15 cellular contexts compared by ENCODE assay signal in the genomic region with DNA sequence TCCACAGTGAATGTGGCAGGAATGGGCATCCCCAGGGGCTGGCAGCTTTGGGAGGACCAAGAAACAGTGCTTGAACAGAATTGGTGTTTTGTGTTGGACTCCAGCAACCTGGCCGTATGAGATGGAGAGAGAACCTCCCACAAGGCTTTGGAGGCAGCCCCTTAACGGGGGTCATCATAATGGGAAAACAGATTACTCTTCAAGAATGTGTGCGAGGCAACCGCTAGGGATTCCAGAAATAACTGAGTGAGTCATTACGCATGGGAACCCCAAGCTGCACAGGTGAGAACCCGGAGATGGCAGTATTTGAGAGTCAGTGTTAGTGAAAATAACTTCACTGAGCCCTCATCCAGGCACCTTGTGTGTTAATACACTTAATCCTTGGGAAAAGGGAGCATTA.
"Had no signal": no experiment of that assay in that cellular context is flagged by ENCODE, and none has a peak within 500 bp of the region (broad histone marks: within the 10 kb centered on the region; RNA-seq: fewer than 3 reads in every experiment).

No MANE protein-coding gene starts in this region.

- H3K27me3 Mint-ChIP-seq: activated CD4-positive, alpha-beta T cell treated with anti-CD3 and anti-CD28 coated beads, Interleukin-2, amount 10 ng/mL, durations not matched to agents 7 days and 5 days; activated naive CD8-positive, alpha-beta T cell treated with anti-CD3 and anti-CD28 coated beads, Interleukin-2, amount 10 ng/mL, durations not matched to agents 7 days and 5 days; natural killer cell treated with Interleukin-12 subunit alpha and Interleukin-12 subunit beta and Interleukin-15 and Interleukin-18, amount 100 ng/mL, for 72 hours; stimulated activated naive B cell treated with anti-CD40 and anti-IgM and Interleukin-4, amounts not matched to agents 10 μg/mL and 1 μg/mL and 100 μg/mL, for 72 hours had no signal

- H3K9me3 ChIP-seq: ascending aorta, tibial nerve, vagina had no signal

- H3K27ac Mint-ChIP-seq: activated CD4-positive, alpha-beta T cell treated with anti-CD3 and anti-CD28 coated beads, Interleukin-2, amount 10 ng/mL, durations not matched to agents 7 days and 5 days; activated naive CD8-positive, alpha-beta T cell treated with anti-CD3 and anti-CD28 coated beads, Interleukin-2, amount 10 ng/mL, durations not matched to agents 7 days and 5 days; natural killer cell treated with Interleukin-12 subunit alpha and Interleukin-12 subunit beta and Interleukin-15 and Interleukin-18, amount 100 ng/mL, for 72 hours; stimulated activated naive B cell treated with anti-CD40 and anti-IgM and Interleukin-4, amounts not matched to agents 10 μg/mL and 1 μg/mL and 100 μg/mL, for 72 hours had no signal

- H3K4me1 Mint-ChIP-seq: activated CD4-positive, alpha-beta T cell treated with anti-CD3 and anti-CD28 coated beads, Interleukin-2, amount 10 ng/mL, durations not matched to agents 7 days and 5 days; activated naive CD8-positive, alpha-beta T cell treated with anti-CD3 and anti-CD28 coated beads, Interleukin-2, amount 10 ng/mL, durations not matched to agents 7 days and 5 days; stimulated activated naive B cell treated with anti-CD40 and anti-IgM and Interleukin-4, amounts not matched to agents 10 μg/mL and 1 μg/mL and 100 μg/mL, for 72 hours had no signal

- H3K27me3 ChIP-seq: ascending aorta, tibial nerve, vagina had no signal

- H3K9me3 Mint-ChIP-seq: activated CD4-positive, alpha-beta T cell treated with anti-CD3 and anti-CD28 coated beads, Interleukin-2, amount 10 ng/mL, durations not matched to agents 7 days and 5 days; activated naive CD8-positive, alpha-beta T cell treated with anti-CD3 and anti-CD28 coated beads, Interleukin-2, amount 10 ng/mL, durations not matched to agents 7 days and 5 days had no signal

- H3K4me3 Mint-ChIP-seq: activated CD4-positive, alpha-beta T cell treated with anti-CD3 and anti-CD28 coated beads, Interleukin-2, amount 10 ng/mL, durations not matched to agents 7 days and 5 days; activated naive CD8-positive, alpha-beta T cell treated with anti-CD3 and anti-CD28 coated beads, Interleukin-2, amount 10 ng/mL, durations not matched to agents 7 days and 5 days; natural killer cell treated with Interleukin-12 subunit alpha and Interleukin-12 subunit beta and Interleukin-15 and Interleukin-18, amount 100 ng/mL, for 72 hours; stimulated activated naive B cell treated with anti-CD40 and anti-IgM and Interleukin-4, amounts not matched to agents 10 μg/mL and 1 μg/mL and 100 μg/mL, for 72 hours had no signal

- H3K27ac ChIP-seq: ascending aorta, tibial nerve, vagina had no signal

- H3K36me3 Mint-ChIP-seq: activated naive CD8-positive, alpha-beta T cell treated with anti-CD3 and anti-CD28 coated beads, Interleukin-2, amount 10 ng/mL, durations not matched to agents 7 days and 5 days; natural killer cell treated with Interleukin-12 subunit alpha and Interleukin-12 subunit beta and Interleukin-15 and Interleukin-18, amount 100 ng/mL, for 72 hours; stimulated activated naive B cell treated with anti-CD40 and anti-IgM and Interleukin-4, amounts not matched to agents 10 μg/mL and 1 μg/mL and 100 μg/mL, for 72 hours had no signal

- H3K4me1 ChIP-seq: ascending aorta, tibial nerve, vagina had no signal

- H3K4me3 ChIP-seq: ascending aorta, tibial nerve, vagina had no signal

- DNase-seq: activated CD4-positive, alpha-beta T cell treated with anti-CD3 and anti-CD28 coated beads, Interleukin-2, amount 10 ng/mL, durations not matched to agents 7 days and 5 days; activated CD8-positive, alpha-beta memory T cell treated with anti-CD3 and anti-CD28 coated beads for 24 hours; activated naive CD4-positive, alpha-beta T cell; activated naive CD8-positive, alpha-beta T cell treated with anti-CD3 and anti-CD28 coated beads, Interleukin-2, amount 10 ng/mL, durations not matched to agents 7 days and 5 days; kidney glomerular epithelial cell; left ventricle myocardium superior; mesenchymal stem cell; nucleus accumbens; stimulated activated CD4-positive, alpha-beta T cell treated with anti-CD3 and anti-CD28 coated beads, Interleukin-2, amount 100 ng/mL, for 48 hours; stimulated activated naive B cell treated with anti-CD40 and anti-IgM and Interleukin-4, amounts not matched to agents 10 μg/mL and 1 μg/mL and 100 μg/mL, for 72 hours; T-helper 9 cell had no signal

- ATAC-seq: left ventricle myocardium superior; natural killer cell treated with Interleukin-12 subunit alpha and Interleukin-12 subunit beta and Interleukin-15 and Interleukin-18, amount 100 ng/mL, for 72 hours; stimulated activated naive B cell treated with anti-CD40 and anti-IgM and Interleukin-4, amounts not matched to agents 10 μg/mL and 1 μg/mL and 100 μg/mL, for 72 hours had no signal

- H3K36me3 ChIP-seq: ascending aorta, tibial nerve, vagina had no signal
